In the genomic region with DNA sequence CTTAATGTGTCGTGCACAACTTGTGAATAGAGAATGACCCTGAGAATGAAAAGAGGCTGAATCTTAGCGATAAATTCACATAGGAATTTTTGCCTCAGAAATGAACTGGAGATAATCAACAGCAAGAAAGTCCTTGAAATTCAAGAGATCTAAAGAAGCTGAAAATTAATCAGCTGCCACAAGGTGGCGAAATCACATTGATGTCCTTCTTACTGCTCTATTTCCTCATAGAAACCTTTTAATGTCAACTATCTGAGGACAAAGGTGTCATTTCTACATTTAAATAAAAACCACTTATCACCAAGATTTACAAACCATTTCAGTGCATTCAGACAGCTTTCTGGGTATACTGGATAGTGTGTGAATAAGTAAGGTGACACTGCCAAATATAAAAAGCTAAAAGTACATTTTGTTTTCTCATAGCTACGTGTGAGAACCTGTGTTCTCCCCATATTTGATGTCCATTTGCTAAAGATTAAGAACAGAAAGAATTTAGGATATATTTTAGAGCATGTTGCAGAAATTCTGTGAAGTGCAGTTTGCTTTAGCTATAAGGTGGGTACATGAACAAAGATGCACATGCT, we compare ENCODE assay signal across 8 cellular contexts.
DNase-seq lines count a peak whose midpoint lies in the region; ATAC-seq, FAIRE-seq and TF ChIP-seq lines count a peak whose summit lies in the region.

No MANE protein-coding gene starts in this region.

- H3K27ac ChIP-seq in left ventricle myocardium inferior (replicated peaks) (no peak overlapping the region), RWPE2 (ENCODE audit: poor library complexity, severe bottlenecking) (no peak overlapping the region), esophagus squamous epithelium (no peak overlapping the region), pancreas (no peak overlapping the region)

- H3K9me3 ChIP-seq in left ventricle myocardium inferior (replicated peaks) (no peaks in the 10 kb centered on the region), RWPE2 (ENCODE audit: severe bottlenecking) (no peaks in the 10 kb centered on the region), esophagus squamous epithelium (no peaks in the 10 kb centered on the region), pancreas (no peaks in the 10 kb centered on the region)

- FAIRE-seq in pancreas (lab: Jason Lieb, UNC): peak; percentile 73

- no peaks in the 10 kb centered on the region for H3K4me1 ChIP-seq in left ventricle myocardium inferior
- H3K4me1 ChIP-seq in RWPE2 (ENCODE audit: insufficient read depth, poor library complexity, severe bottlenecking): no peaks in the 10 kb centered on the region
- peaks cover 0 to 14% (median 0%) of the 10 kb centered on the region in 3 donors for H3K4me1 ChIP-seq in esophagus squamous epithelium
- H3K4me1 ChIP-seq in pancreas: peaks cover 0 to 4% (median 0%) of the 10 kb centered on the region in 3 donors

- H3K36me3 ChIP-seq in left ventricle myocardium inferior: no peaks in the 10 kb centered on the region
- no peaks in the 10 kb centered on the region for H3K36me3 ChIP-seq in RWPE2 (ENCODE audit: low read depth)
- H3K36me3 ChIP-seq in esophagus squamous epithelium: no peaks in the 10 kb centered on the region
- no peaks in the 10 kb centered on the region for H3K36me3 ChIP-seq in pancreas

- no peak overlapping the region for H3K4me3 ChIP-seq in left ventricle myocardium inferior
- no peak overlapping the region for H3K4me3 ChIP-seq in RWPE2 (ENCODE audit: severe bottlenecking)
- no peak overlapping the region for H3K4me3 ChIP-seq in esophagus squamous epithelium
- no peak overlapping the region for H3K4me3 ChIP-seq in pancreas

- no peak for TF ChIP-seq POLR2A in esophagus squamous epithelium (IDR thresholded peaks at IDR 0.05)

- DNase-seq in left ventricle myocardium inferior: no peak
- DNase-seq in Right ventricle myocardium inferior (ENCODE audit: missing footprints): no peak
- peak; percentile 49 to 70 for DNase-seq in Kasumi-1 (lab: John Stamatoyannopoulos, UW)
- no peak for DNase-seq in RWPE2 (ENCODE audit: low spot score)
- DNase-seq in esophagus squamous epithelium (lab: John Stamatoyannopoulos, UW): no peak
- peak in 1 of 6 donors; percentile 21 for DNase-seq in pancreas

- ATAC-seq in Right ventricle myocardium inferior (no peak), RWPE2 (ENCODE audit: low read depth) (0 out of 3 replicates have a peak, but pooled peaks have one; percentile 25), pancreas (peak in 3 of 4 donors; percentile 70 to 78 (median 74)), GM21723 (IDR thresholded peaks at IDR 0.05; ENCODE audit: unreplicated experiment) (no peak), GM18498 (IDR thresholded peaks at IDR 0.05; ENCODE audit: unreplicated experiment) (no peak)

- TF ChIP-seq CTCF in left ventricle myocardium inferior (IDR thresholded peaks at IDR 0.05; ENCODE audit: borderline replicate concordance) (peak; percentile 64), RWPE2 (IDR thresholded peaks at IDR 0.05; ENCODE audit: poor library complexity, severe bottlenecking) (peak; percentile 84), esophagus squamous epithelium (IDR thresholded peaks at IDR 0.05) (peak; percentile 30 to 71 (median 50)), pancreas (IDR thresholded peaks at IDR 0.05) (peak in 3 of 4 donors; percentile 21 to 42 (median 30))

- 39 to 41% methylated on average over 3 of the region's 4 CpGs for WGBS in esophagus squamous epithelium, 2 donors
- 22 to 25% methylated on average over 4 of the region's 4 CpGs for WGBS in pancreas, 2 donors

- intact Hi-C loops in left ventricle myocardium inferior (cut with micrococcal nuclease): no loop called here
- intact Hi-C loops in Right ventricle myocardium inferior (cut with DNase I): loop anchor here (5.0 kb wide), 1 partner anchor 611 kb away; no protein-coding TSS in a partner anchor
- intact Hi-C loops in esophagus squamous epithelium (cut with DNase I): no loop called here
- intact Hi-C loops in pancreas (cut with DNase I): loop anchor here in 1 of 3 donors (10.0 kb wide), 1 partner anchor 609 kb away; no protein-coding TSS in a partner anchor

- no peaks in the 10 kb centered on the region for H3K27me3 ChIP-seq in left ventricle myocardium inferior (ENCODE audit: low read depth)
- no peaks in the 10 kb centered on the region for H3K27me3 ChIP-seq in RWPE2 (ENCODE audit: insufficient read depth, poor library complexity, severe bottlenecking)
- no peaks in the 10 kb centered on the region for H3K27me3 ChIP-seq in esophagus squamous epithelium
- H3K27me3 ChIP-seq in pancreas: no peaks in the 10 kb centered on the region

Comparison
In these comparisons a context has a peak if more than half of its experiments do, and no peak if none do; other contexts are left out.
1. DNase-seq: peak in Kasumi-1 (2 of 2); none in left ventricle myocardium inferior (single experiment), Right ventricle myocardium inferior (single experiment), RWPE2 (single experiment) and esophagus squamous epithelium (single experiment).
2. CTCF ChIP-seq: peak in every context shown above with its lines; median percentile 84 in RWPE2; 64 in left ventricle myocardium inferior; 50 in esophagus squamous epithelium; 30 in pancreas.
3. ATAC-seq: peak in RWPE2 (single experiment) and pancreas (3 of 4); none in Right ventricle myocardium inferior (single experiment), GM21723 (single experiment) and GM18498 (single experiment).